12 cellular contexts compared by ENCODE assay signal in the genomic region with DNA sequence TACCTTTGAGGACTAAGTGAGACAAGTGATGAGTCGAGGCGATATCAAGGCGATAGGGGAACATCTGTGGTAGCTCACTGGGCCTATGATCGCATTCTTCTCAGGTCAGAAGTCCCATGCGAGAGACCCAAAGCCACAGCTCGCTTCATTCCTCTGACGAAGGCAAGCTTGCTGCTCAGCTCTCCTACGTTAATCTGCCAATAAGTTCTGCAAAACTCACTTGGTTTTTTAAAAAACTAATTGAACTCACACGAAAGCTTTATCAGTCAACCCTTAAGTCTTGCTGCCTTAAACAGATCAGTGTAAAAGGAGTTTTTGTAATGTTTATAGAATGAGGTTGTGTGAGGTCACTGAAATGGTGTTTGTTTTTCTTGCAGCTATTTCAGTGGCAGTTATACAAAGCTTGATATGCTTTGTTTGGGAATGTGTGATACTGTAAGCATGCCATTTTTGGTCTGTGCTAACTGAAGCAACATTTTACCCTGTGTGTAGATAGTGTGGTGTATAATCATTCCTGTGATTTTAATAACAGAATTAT.
DNase-seq lines count a peak whose midpoint lies in the region; ATAC-seq and TF ChIP-seq lines count a peak whose summit lies in the region.
"Had no signal": no experiment of that assay in that cellular context is flagged by ENCODE, and none has a peak within 500 bp of the region (broad histone marks: within the 10 kb centered on the region; RNA-seq: fewer than 3 reads in every experiment).

No MANE protein-coding gene starts in this region.

- in situ Hi-C loops in brain microvascular endothelial cell (cut with HindIII; ENCODE audit: low pct_ligation_motif_present, low sequenced_read_pairs) = no loop called here

- H3K27ac ChIP-seq in brain microvascular endothelial cell (peak overlapping the region; percentile 65), upper lobe of right lung (no peak overlapping the region)
- H3K27ac ChIP-seq: 22Rv1 had no signal

- ATAC-seq in upper lobe of right lung (peak; percentile 17), HG02938 (IDR thresholded peaks at IDR 0.05; ENCODE audit: unreplicated experiment) (no peak)
- ATAC-seq: esophagus mucosa; stimulated activated naive B cell treated with anti-CD40 and anti-IgM and Interleukin-4, amounts not matched to agents 10 μg/mL and 1 μg/mL and 100 μg/mL, for 72 hours had no signal

- no peaks in the 10 kb centered on the region for H3K36me3 ChIP-seq in brain microvascular endothelial cell (replicated peaks)
- H3K36me3 ChIP-seq in upper lobe of right lung = no peaks in the 10 kb centered on the region

- H3K4me3 ChIP-seq in brain microvascular endothelial cell (ENCODE audit: low read depth, low read length) (no peak overlapping the region), upper lobe of right lung (no peak overlapping the region)

- TF ChIP-seq POLR2A in erythroblast (IDR thresholded peaks at IDR 0.05; ENCODE audit: low read length) = no peak

- no peaks in the 10 kb centered on the region for H3K9me3 ChIP-seq in upper lobe of right lung

- DNase-seq in DMS53 (lab: John Stamatoyannopoulos, UW) (peak; percentile 48), DMS53 treated with DMSO at 0.1 percent for 48 hours (lab: John Stamatoyannopoulos, UW; ENCODE audit: unreplicated experiment) (no peak), brain microvascular endothelial cell (peak; percentile 89), left kidney (ENCODE audit: low read depth, low spot score) (peak; percentile 64), upper lobe of right lung (no peak), pons (ENCODE audit: low spot score) (no peak), erythroblast (lab: John Stamatoyannopoulos, UW) (no peak)
- DNase-seq: stimulated activated naive B cell treated with anti-CD40 and anti-IgM and Interleukin-4, amounts not matched to agents 10 μg/mL and 1 μg/mL and 100 μg/mL, for 72 hours; T-helper 2 cell had no signal

- intact Hi-C loops in upper lobe of right lung (cut with DNase I) = no loop called here

- H3K4me1 ChIP-seq in upper lobe of right lung = peaks cover 14% of the 10 kb centered on the region

- TF ChIP-seq CTCF in brain microvascular endothelial cell (IDR thresholded peaks at IDR 0.05; ENCODE audit: low read depth, low read length, missing control alignments) = no peak
- no peak for TF ChIP-seq CTCF in upper lobe of right lung (IDR thresholded peaks at IDR 0.05)

- H3K27me3 ChIP-seq in brain microvascular endothelial cell (replicated peaks) (no peaks in the 10 kb centered on the region), upper lobe of right lung (no peaks in the 10 kb centered on the region)

Comparison
In these comparisons a context has a peak if more than half of its experiments do, and no peak if none do; other contexts are left out.
1. DNase-seq: peak in DMS53 (single experiment), brain microvascular endothelial cell (single experiment) and left kidney (single experiment); none in DMS53 treated with DMSO at 0.1 percent for 48 hours (single experiment), upper lobe of right lung (single experiment), pons (single experiment) and erythroblast (0 of 2).